18 cellular contexts compared by ENCODE assay signal in genomic region chr7:131145026-131145425, GRCh38.
DNase-seq lines count a peak whose midpoint lies in the region; ATAC-seq, FAIRE-seq and TF ChIP-seq lines count a peak whose summit lies in the region.
"Had no signal": no experiment of that assay in that cellular context is flagged by ENCODE, and none has a peak within 500 bp of the region (broad histone marks: within the 10 kb centered on the region; RNA-seq: fewer than 3 reads in every experiment).

No MANE protein-coding gene starts in this region.

- H3K9me3 Mint-ChIP-seq in astrocyte (ENCODE audit: unreplicated experiment), result peaks cover 11% of the 10 kb centered on the region
- H3K9me3 Mint-ChIP-seq in naive thymus-derived CD4-positive, alpha-beta T cell, result peaks cover 0 to 20% (median 0%) of the 10 kb centered on the region in 11 donors
- H3K9me3 Mint-ChIP-seq: T-cell had no signal

- no peak overlapping the region for H3K9ac ChIP-seq in OCI-LY1 (ENCODE audit: low read length)
- no peak overlapping the region for H3K9ac ChIP-seq in astrocyte (ENCODE audit: low read length)
- H3K9ac ChIP-seq in mesenchymal stem cell (ENCODE audit: low read length), result no peak overlapping the region

- H3K4me3 ChIP-seq in OCI-LY1 (ENCODE audit: low read depth, low read length, poor library complexity, severe bottlenecking) (no peak overlapping the region), astrocyte (ENCODE audit: insufficient read depth, low read depth, low read length) (no peak overlapping the region), mesenchymal stem cell (ENCODE audit: insufficient read depth in 1 of 2, low read depth in 1 of 2, low read length in 2 of 2) (no peak overlapping the region), coronary artery (no peak overlapping the region)
- no peak overlapping the region for H3K4me3 ChIP-seq in naive thymus-derived CD4-positive, alpha-beta T cell (ENCODE audit: low read length)
- H3K4me3 ChIP-seq: HAP-1, MG63, SJSA1 had no signal

- H3K79me2 ChIP-seq in OCI-LY1 (ENCODE audit: insufficient read depth, low read length), result no peaks in the 10 kb centered on the region
- no peaks in the 10 kb centered on the region for H3K79me2 ChIP-seq in astrocyte (ENCODE audit: insufficient read depth, low read length)

- FAIRE-seq in astrocyte (lab: Jason Lieb, UNC), result no peak

- no peak overlapping the region for H3K14ac ChIP-seq in mesenchymal stem cell (ENCODE audit: low read length in 2 of 2)

- no peak overlapping the region for H3K4me3 Mint-ChIP-seq in astrocyte (ENCODE audit: unreplicated experiment)
- no peak overlapping the region for H3K4me3 Mint-ChIP-seq in naive thymus-derived CD4-positive, alpha-beta T cell
- H3K4me3 Mint-ChIP-seq: T-cell had no signal

- POLR2A ChIA-PET in naive thymus-derived CD4-positive, alpha-beta T cell (lab: Charles Lee), result no interaction called here

- no peak overlapping the region for H3K4ac ChIP-seq in mesenchymal stem cell (ENCODE audit: low read depth in 1 of 2, low read length in 2 of 2)

- H3K27ac ChIP-seq in OCI-LY1 (ENCODE audit: low read depth, low read length, poor library complexity, severe bottlenecking) (no peak overlapping the region), astrocyte (ENCODE audit: low read depth, low read length) (no peak overlapping the region), mesenchymal stem cell (ENCODE audit: low read length, poor library complexity, severe bottlenecking) (no peak overlapping the region), coronary artery (no peak overlapping the region)
- H3K27ac ChIP-seq in naive thymus-derived CD4-positive, alpha-beta T cell (ENCODE audit: low read depth, low read length), result no peak overlapping the region
- H3K27ac ChIP-seq: SJSA1 had no signal

- H2AK5ac ChIP-seq in mesenchymal stem cell (ENCODE audit: low read length, severe bottlenecking), result no peak overlapping the region

- ATAC-seq in naive thymus-derived CD4-positive, alpha-beta T cell, result no peak
- ATAC-seq: T-cell had no signal

- intact Hi-C loops in naive thymus-derived CD4-positive, alpha-beta T cell (cut with micrococcal nuclease), result loop anchor here in 1 of 2 donors (5.0 kb wide), 1 partner anchor 33 kb away; no protein-coding TSS in a partner anchor

- no peak overlapping the region for H4K8ac ChIP-seq in mesenchymal stem cell (ENCODE audit: low read length)

- peak overlapping the region; percentile 46; the same call in 1 of the 2 replicates for H2AFZ ChIP-seq in OCI-LY1 (ENCODE audit: low read length)
- no peak overlapping the region for H2AFZ ChIP-seq in astrocyte (ENCODE audit: low read depth, low read length)
- no peak overlapping the region for H2AFZ ChIP-seq in mesenchymal stem cell (ENCODE audit: low read depth, low read length)

- peak; percentile 78 for DNase-seq in ELR (ENCODE audit: low read depth)
- DNase-seq in astrocyte (ENCODE audit: low read depth), result peak; percentile 47
- DNase-seq in mesenchymal stem cell, result peak; percentile 23
- DNase-seq in NCI-H748 (lab: John Stamatoyannopoulos, UW; ENCODE audit: unreplicated experiment), result no peak
- no peak for DNase-seq in HPDE6-E6E7 (ENCODE audit: extremely low spot score)
- DNase-seq in naive thymus-derived CD4-positive, alpha-beta T cell, result no peak
- DNase-seq in coronary artery (ENCODE audit: low spot score), result no peak
- DNase-seq: COR-L47, KG1, MG63, NCI-H1092, NCI-H1694, NCI-H2107, NCI-H526 treated with DMSO at 0.1 percent for 48 hours, T-cell had no signal

- H3K23ac ChIP-seq in mesenchymal stem cell (ENCODE audit: low read length in 2 of 2), result no peak overlapping the region

- peaks cover 18% of the 10 kb centered on the region for H3K4me1 Mint-ChIP-seq in astrocyte (ENCODE audit: low read depth, unreplicated experiment)
- H3K4me1 Mint-ChIP-seq in naive thymus-derived CD4-positive, alpha-beta T cell, result peaks cover 0 to 3% (median 0%) of the 10 kb centered on the region in 7 donors

- CTCF ChIA-PET in naive thymus-derived CD4-positive, alpha-beta T cell (lab: Charles Lee), result interaction anchor here (0.6 kb wide), 1 partner anchor 314 kb away, joined by 3 read pairs; no protein-coding TSS in a partner anchor

- no peak overlapping the region for H3K4me2 ChIP-seq in OCI-LY1 (ENCODE audit: low read length)
- H3K4me2 ChIP-seq in astrocyte (ENCODE audit: low read length), result peak overlapping the region; percentile 19
- H3K4me2 ChIP-seq in mesenchymal stem cell (ENCODE audit: low read length, poor library complexity, severe bottlenecking), result no peak overlapping the region

- H3K36me3 Mint-ChIP-seq in astrocyte (ENCODE audit: low read depth, unreplicated experiment), result peaks cover 2% of the 10 kb centered on the region
- H3K36me3 Mint-ChIP-seq in naive thymus-derived CD4-positive, alpha-beta T cell, result peaks cover 0 to 8% (median 0%) of the 10 kb centered on the region in 5 donors
- H3K36me3 Mint-ChIP-seq: T-cell had no signal

- no peak overlapping the region for H2BK12ac ChIP-seq in mesenchymal stem cell (ENCODE audit: low read length in 2 of 2)

- no peaks in the 10 kb centered on the region for H3K9me2 ChIP-seq in OCI-LY1 (ENCODE audit: low read depth, low read length)

- H3K18ac ChIP-seq in mesenchymal stem cell (ENCODE audit: low read depth in 1 of 2, low read length in 2 of 2), result no peak overlapping the region

- no peaks in the 10 kb centered on the region for H3K9me3 ChIP-seq in OCI-LY1 (ENCODE audit: low read length)
- peaks cover 4% of the 10 kb centered on the region for H3K9me3 ChIP-seq in astrocyte (ENCODE audit: insufficient read depth, low read depth, low read length)
- H3K9me3 ChIP-seq in mesenchymal stem cell (ENCODE audit: control insufficient read depth, low read length), result peaks cover 7% of the 10 kb centered on the region
- H3K9me3 ChIP-seq in naive thymus-derived CD4-positive, alpha-beta T cell (ENCODE audit: control insufficient read depth in 2 of 3, low read length in 3 of 3), result no peaks in the 10 kb centered on the region
- H3K9me3 ChIP-seq: HAP-1, MG63, SJSA1 had no signal

- 60% methylated on average over 8 of the region's 8 CpGs for WGBS in mesenchymal stem cell

- H4K20me1 ChIP-seq in OCI-LY1 (ENCODE audit: insufficient read depth, low read length), result no peaks in the 10 kb centered on the region
- H4K20me1 ChIP-seq in astrocyte (ENCODE audit: insufficient read depth, low read length), result no peaks in the 10 kb centered on the region

- no peak overlapping the region for H2BK5ac ChIP-seq in mesenchymal stem cell (ENCODE audit: low read depth, low read length, poor library complexity, severe bottlenecking)

- H3K4me1 ChIP-seq in OCI-LY1 (ENCODE audit: insufficient read depth, low read length, severe bottlenecking) (peaks cover 17% of the 10 kb centered on the region), astrocyte (ENCODE audit: insufficient read depth, low read length) (no peaks in the 10 kb centered on the region), mesenchymal stem cell (ENCODE audit: control insufficient read depth, insufficient read depth, low read depth, low read length) (no peaks in the 10 kb centered on the region)
- no peaks in the 10 kb centered on the region for H3K4me1 ChIP-seq in naive thymus-derived CD4-positive, alpha-beta T cell (ENCODE audit: control insufficient read depth in 2 of 2, insufficient read depth in 2 of 2, low read length in 2 of 2)
- H3K4me1 ChIP-seq: HAP-1 had no signal

- no peaks in the 10 kb centered on the region for H3K36me3 ChIP-seq in OCI-LY1 (ENCODE audit: insufficient read depth, low read length)
- no peaks in the 10 kb centered on the region for H3K36me3 ChIP-seq in astrocyte (ENCODE audit: insufficient read depth, low read length)
- H3K36me3 ChIP-seq in mesenchymal stem cell (ENCODE audit: control insufficient read depth in 1 of 2, insufficient read depth in 2 of 2, low read depth in 1 of 2, low read length in 2 of 2), result peaks cover 0 to 2% of the 10 kb centered on the region in 2 experiments
- no peaks in the 10 kb centered on the region for H3K36me3 ChIP-seq in naive thymus-derived CD4-positive, alpha-beta T cell (ENCODE audit: control insufficient read depth in 2 of 3, insufficient read depth in 3 of 3, low read length in 3 of 3)
- H3K36me3 ChIP-seq: HAP-1, MG63, SJSA1 had no signal

- H3K27me3 Mint-ChIP-seq in astrocyte (ENCODE audit: low read depth, unreplicated experiment), result no peaks in the 10 kb centered on the region
- H3K27me3 Mint-ChIP-seq in naive thymus-derived CD4-positive, alpha-beta T cell, result peaks cover 0 to 13% (median 0%) of the 10 kb centered on the region in 5 donors
- H3K27me3 Mint-ChIP-seq: T-cell had no signal

- H2BK15ac ChIP-seq in mesenchymal stem cell (ENCODE audit: low read depth, poor library complexity, severe bottlenecking), result no peak overlapping the region

- no peak overlapping the region for H2BK120ac ChIP-seq in mesenchymal stem cell (ENCODE audit: low read depth, low read length)

- TF ChIP-seq CTCF in OCI-LY1 (IDR thresholded peaks at IDR 0.05; ENCODE audit: low read length), result no peak
- no peak for TF ChIP-seq CTCF in astrocyte (IDR thresholded peaks at IDR 0.05; ENCODE audit: insufficient read depth, low read depth, low read length)
- no peak for TF ChIP-seq CTCF in coronary artery (IDR thresholded peaks at IDR 0.05)

- H3K79me1 ChIP-seq in mesenchymal stem cell (replicated peaks; ENCODE audit: low read length, poor library complexity, severe bottlenecking), result no peaks in the 10 kb centered on the region

- no peak overlapping the region for H4K91ac ChIP-seq in mesenchymal stem cell (ENCODE audit: low read length)

- H3K27ac Mint-ChIP-seq in astrocyte (ENCODE audit: unreplicated experiment), result peak overlapping the region; percentile 11
- H3K27ac Mint-ChIP-seq in naive thymus-derived CD4-positive, alpha-beta T cell, result no peak overlapping the region
- H3K27ac Mint-ChIP-seq: T-cell had no signal

- H3K27me3 ChIP-seq in OCI-LY1 (ENCODE audit: insufficient read depth, low read length), result no peaks in the 10 kb centered on the region
- peaks cover 2% of the 10 kb centered on the region for H3K27me3 ChIP-seq in astrocyte (ENCODE audit: insufficient read depth, low read length)
- H3K27me3 ChIP-seq in mesenchymal stem cell (ENCODE audit: control insufficient read depth in 1 of 2, insufficient read depth in 1 of 2, low read length in 2 of 2), result no peaks in the 10 kb centered on the region
- H3K27me3 ChIP-seq in naive thymus-derived CD4-positive, alpha-beta T cell (ENCODE audit: control insufficient read depth in 2 of 2, insufficient read depth in 2 of 2, low read length in 2 of 2), result no peaks in the 10 kb centered on the region
- H3K27me3 ChIP-seq: MG63, SJSA1 had no signal

- no peaks in the 10 kb centered on the region for H3F3A ChIP-seq in OCI-LY1 (ENCODE audit: insufficient read depth, low read length)

Comparison
In these comparisons a context has a peak if more than half of its experiments do, and no peak if none do; other contexts are left out.
1. DNase-seq: peak in ELR (single experiment), astrocyte (single experiment) and mesenchymal stem cell (single experiment); none in NCI-H748 (single experiment), HPDE6-E6E7 (single experiment), naive thymus-derived CD4-positive, alpha-beta T cell (0 of 9) and coronary artery (single experiment).